Comparison of ENCODE assay signal across 8 cellular contexts in genomic region chr11:91783173-91783572, GRCh38.
"Had no signal": no experiment of that assay in that cellular context is flagged by ENCODE, and none has a peak within 500 bp of the region (broad histone marks: within the 10 kb centered on the region; RNA-seq: fewer than 3 reads in every experiment).

No MANE protein-coding gene starts in this region.

- FAIRE-seq: G401.6, GM12878, GM12891, GM12892, GM18507, GM19239 had no signal

- DNase-seq: GDM1, GF-D8 had no signal

- ATAC-seq: GM12878 had no signal

- H3K4me3 ChIP-seq: GM12878 had no signal
